In genomic region chr11:47188262-47188661, GRCh38 we compare ENCODE assay signal across 16 cellular contexts. TPM values are rescaled to one million over a fixed set of nuclear protein-coding genes. Genes with fewer than 3 reads are reported as not detected.
A peak's percentile ranks its signal among the peaks of the same experiment; 100 is the strongest.
DNase-seq lines count a peak whose midpoint lies in the region; ATAC-seq and TF ChIP-seq lines count a peak whose summit lies in the region.
"Had no signal": no experiment of that assay in that cellular context is flagged by ENCODE, and none has a peak within 500 bp of the region (broad histone marks: within the 10 kb centered on the region; RNA-seq: fewer than 3 reads in every experiment).

No MANE protein-coding gene starts in this region.

- DNase-seq in right atrium auricular region (ENCODE audit: low spot score) (no peak), left ventricle myocardium superior (no peak), esophagus muscularis mucosa (ENCODE audit: extremely low spot score) (no peak), osteoblast (ENCODE audit: insufficient read length, low spot score, missing footprints) (peak; percentile 68), glomerular visceral epithelial cell (ENCODE audit: extremely low spot score) (no peak), adrenal gland (no peak)
- no peak for DNase-seq in CD8-positive, alpha-beta T cell
- DNase-seq: activated naive CD8-positive, alpha-beta T cell treated with anti-CD3 and anti-CD28 coated beads for 36 hours; DND-41; NCI-H2081 treated with DMSO at 0.1 percent for 48 hours; stimulated activated CD4-positive, alpha-beta T cell treated with anti-CD3 and anti-CD28 coated beads, Interleukin-12 subunit alpha, Interleukin-12 subunit beta, amount 100 ng/mL, for 4 hours had no signal

- peaks cover 9% of the 10 kb centered on the region for H3K4me1 Mint-ChIP-seq in CD8-positive, alpha-beta T cell (ENCODE audit: low read depth)

- POLR2A ChIA-PET in CD8-positive, alpha-beta T cell (lab: Charles Lee) = interaction anchor here (1.1 to 2.7 kb wide), 3 partner anchors 11 to 72 kb away, joined by 3 to 11 read pairs (median 3); partner anchors contain the start of genes ARFGAP2 and DDB2

- H3K9me3 ChIP-seq in right atrium auricular region (no peaks in the 10 kb centered on the region), esophagus muscularis mucosa (no peaks in the 10 kb centered on the region), osteoblast (ENCODE audit: low read depth, low read length) (no peaks in the 10 kb centered on the region), adrenal gland (replicated peaks in 1 of 3) (no peaks in the 10 kb centered on the region)
- no peaks in the 10 kb centered on the region for H3K9me3 ChIP-seq in CD8-positive, alpha-beta T cell (ENCODE audit: low read length)
- H3K9me3 ChIP-seq: vagina had no signal

- H3K4me3 ChIP-seq in right atrium auricular region (no peak overlapping the region), esophagus muscularis mucosa (no peak overlapping the region), osteoblast (ENCODE audit: insufficient read depth, low read length) (no peak overlapping the region), adrenal gland (no peak overlapping the region)
- H3K4me3 ChIP-seq in CD8-positive, alpha-beta T cell (ENCODE audit: low read depth, low read length) = no peak overlapping the region
- H3K4me3 ChIP-seq: GM12878, SJSA1 had no signal

- TF ChIP-seq CTCF in right atrium auricular region (IDR thresholded peaks at IDR 0.05) = no peak
- TF ChIP-seq CTCF in esophagus muscularis mucosa (IDR thresholded peaks at IDR 0.05) = no peak
- no peak for TF ChIP-seq CTCF in osteoblast (IDR thresholded peaks at IDR 0.05; ENCODE audit: extremely low read depth, low read depth, low read length)
- TF ChIP-seq CTCF in CD8-positive, alpha-beta T cell (IDR thresholded peaks at IDR 0.05) = no peak
- no peak for TF ChIP-seq CTCF in adrenal gland (IDR thresholded peaks at IDR 0.05)

- WGBS in esophagus muscularis mucosa = 92% methylated on average over 1 of the region's 1 CpG
- WGBS in adrenal gland, 4 donors = 80 to 100% (median 91%) methylated on average over 1 of the region's 1 CpG

- H3K4me1 ChIP-seq in right atrium auricular region = peaks cover 0 to 54% of the 10 kb centered on the region in 2 donors
- H3K4me1 ChIP-seq in esophagus muscularis mucosa = peaks cover 33 to 62% (median 60%) of the 10 kb centered on the region in 4 donors
- peaks cover 31% of the 10 kb centered on the region for H3K4me1 ChIP-seq in osteoblast (ENCODE audit: insufficient read depth, low read length)
- H3K4me1 ChIP-seq in CD8-positive, alpha-beta T cell (ENCODE audit: insufficient read depth, low read length) = peaks cover 16% of the 10 kb centered on the region
- peaks cover 32 to 38% of the 10 kb centered on the region in 2 donors for H3K4me1 ChIP-seq in adrenal gland (replicated peaks in 1 of 2)

- H3K4me2 ChIP-seq in osteoblast (ENCODE audit: insufficient read depth, low read length) = no peak overlapping the region

- peaks cover 29% of the 10 kb centered on the region for H3K27me3 Mint-ChIP-seq in CD8-positive, alpha-beta T cell (ENCODE audit: low read depth)

- H3K9me3 Mint-ChIP-seq in CD8-positive, alpha-beta T cell = no peaks in the 10 kb centered on the region
- H3K9me3 Mint-ChIP-seq: activated naive CD8-positive, alpha-beta T cell treated with anti-CD3 and anti-CD28 coated beads for 36 hours had no signal

- H3K36me3 ChIP-seq in right atrium auricular region (no peaks in the 10 kb centered on the region), esophagus muscularis mucosa (peaks cover 0 to 4% (median 0%) of the 10 kb centered on the region in 4 donors), osteoblast (ENCODE audit: insufficient read depth, low read length) (no peaks in the 10 kb centered on the region), adrenal gland (replicated peaks in 1 of 2) (no peaks in the 10 kb centered on the region)
- H3K36me3 ChIP-seq in CD8-positive, alpha-beta T cell (ENCODE audit: insufficient read depth, low read length) = no peaks in the 10 kb centered on the region
- H3K36me3 ChIP-seq: vagina had no signal

- no peak overlapping the region for H3K27ac Mint-ChIP-seq in CD8-positive, alpha-beta T cell
- H3K27ac Mint-ChIP-seq: activated naive CD8-positive, alpha-beta T cell treated with anti-CD3 and anti-CD28 coated beads for 36 hours had no signal

- TF ChIP-seq EP300 in esophagus muscularis mucosa (IDR thresholded peaks at IDR 0.05) = no peak

- no peaks in the 10 kb centered on the region for H3K36me3 Mint-ChIP-seq in CD8-positive, alpha-beta T cell
- H3K36me3 Mint-ChIP-seq: activated naive CD8-positive, alpha-beta T cell treated with anti-CD3 and anti-CD28 coated beads for 36 hours had no signal

- intact Hi-C loops in left ventricle myocardium superior (cut with micrococcal nuclease) = no loop called here
- intact Hi-C loops in esophagus muscularis mucosa (cut with DNase I) = no loop called here
- intact Hi-C loops in CD8-positive, alpha-beta T cell (cut with DNase I, micrococcal nuclease) = no loop called here
- intact Hi-C loops in adrenal gland (cut with DNase I) = loop anchor here (5.0 to 10.0 kb wide), 2 partner anchors 74 to 77 kb away; no protein-coding TSS in a partner anchor

- no peaks in the 10 kb centered on the region for H4K20me1 ChIP-seq in osteoblast (ENCODE audit: insufficient read depth, low read length)

- CTCF ChIA-PET in CD8-positive, alpha-beta T cell (lab: Charles Lee) = interaction anchor here (1.1 to 4.1 kb wide), 3 partner anchors 10 to 79 kb away, joined by 3 to 15 read pairs (median 5); no protein-coding TSS in a partner anchor

- H3K27me3 ChIP-seq in right atrium auricular region (no peaks in the 10 kb centered on the region), esophagus muscularis mucosa (peaks cover 0 to 5% (median 0%) of the 10 kb centered on the region in 4 donors), osteoblast (ENCODE audit: insufficient read depth, low read length) (no peaks in the 10 kb centered on the region), adrenal gland (no peaks in the 10 kb centered on the region)
- H3K27me3 ChIP-seq in CD8-positive, alpha-beta T cell (ENCODE audit: insufficient read depth, low read length) = peaks cover 4% of the 10 kb centered on the region
- H3K27me3 ChIP-seq: SJSA1, vagina had no signal

- no peak overlapping the region for H2AFZ ChIP-seq in osteoblast (ENCODE audit: low read length)

- H3K4me3 Mint-ChIP-seq in CD8-positive, alpha-beta T cell = no peak overlapping the region

- H3K79me2 ChIP-seq in osteoblast (ENCODE audit: insufficient read depth, low read length) = peaks cover 2% of the 10 kb centered on the region

- peak overlapping the region; percentile 93 to 99 for H3K27ac ChIP-seq in right atrium auricular region
- peak overlapping the region; percentile 91 to 97 (median 95) for H3K27ac ChIP-seq in esophagus muscularis mucosa (replicated peaks in 1 of 4)
- peak overlapping the region; percentile 3 for H3K27ac ChIP-seq in osteoblast (ENCODE audit: low read depth, low read length)
- H3K27ac ChIP-seq in CD8-positive, alpha-beta T cell (ENCODE audit: low read depth, low read length) = no peak overlapping the region
- H3K27ac ChIP-seq in adrenal gland = peak overlapping the region in 1 of 5 donors; percentile 96
- H3K27ac ChIP-seq: SJSA1 had no signal

- no peak for TF ChIP-seq POLR2A in esophagus muscularis mucosa (IDR thresholded peaks at IDR 0.05; ENCODE audit: low read depth)
- no peak for TF ChIP-seq POLR2A in adrenal gland (IDR thresholded peaks at IDR 0.05)

- no peak for ATAC-seq in left ventricle myocardium superior
- ATAC-seq in CD8-positive, alpha-beta T cell = no peak
- no peak for ATAC-seq in HG03097 (IDR thresholded peaks at IDR 0.05; ENCODE audit: low FRiP score, unreplicated experiment)

RNA-seq across cellular contexts. Expression of gene PACSIN3, which starts 2.0 kb away (rescaled TPM):
- total RNA-seq in right atrium auricular region (100 to 1,000 TPM; 107 to 186 TPM), left ventricle myocardium superior (150 TPM), esophagus muscularis mucosa (10 to 100 TPM; 43.6 to 89.9 (median 56.0) TPM), osteoblast (11.2 and 12.7 TPM in 2 replicates), adrenal gland (100 to 1,000 TPM in 6 of 8 donors, 10 to 100 TPM in 2; 96.3 to 211 (median 110) TPM)
- total RNA-seq in CD8-positive, alpha-beta T cell = not detected
- 10 to 100 TPM; 49.4 to 78.9 (median 73.7) TPM for polyA plus RNA-seq in adrenal gland
- polyA plus RNA-seq: neural cell had no signal

RNA-seq across cellular contexts. Expression of gene ARFGAP2, which starts 11.6 kb away (rescaled TPM):
- 10 to 100 TPM; 75.1 to 78.0 TPM for total RNA-seq in right atrium auricular region
- total RNA-seq in left ventricle myocardium superior = 48.0 TPM
- 100 to 1,000 TPM in 3 of 4 donors, 10 to 100 TPM in 1; 92.5 to 141 (median 120) TPM for total RNA-seq in esophagus muscularis mucosa
- 104 and 139 TPM in 2 replicates for total RNA-seq in osteoblast
- 100 to 1,000 TPM; 194 to 215 TPM for total RNA-seq in CD8-positive, alpha-beta T cell
- total RNA-seq in adrenal gland = 100 to 1,000 TPM in 5 of 8 donors, 10 to 100 TPM in 3; 74.4 to 411 (median 116) TPM
- polyA plus RNA-seq in adrenal gland = 10 to 100 TPM; 72.3 to 92.6 (median 91.1) TPM

RNA-seq across cellular contexts. Expression of gene DDB2, which starts 26.5 kb away (rescaled TPM):
- total RNA-seq in right atrium auricular region (10 to 100 TPM in 1 of 2 donors, 1 to 10 TPM in 1; 8.8 to 12.0 TPM), left ventricle myocardium superior (9.5 TPM), esophagus muscularis mucosa (10 to 100 TPM; 22.6 to 37.8 (median 25.4) TPM), osteoblast (52.5 and 66.6 TPM in 2 replicates), adrenal gland (100 to 1,000 TPM in 1 of 8 donors, 10 to 100 TPM in 7; 35.8 to 121 (median 58.5) TPM)
- 10 to 100 TPM; 39.0 to 43.0 TPM for total RNA-seq in CD8-positive, alpha-beta T cell
- polyA plus RNA-seq in adrenal gland = 100 to 1,000 TPM in 1 of 3 donors, 10 to 100 TPM in 2; 48.3 to 128 (median 54.9) TPM

Comparison
In these comparisons a context has a peak if more than half of its experiments do, and no peak if none do; other contexts are left out.
1. intact Hi-C loops: an anchor here in adrenal gland (5.0 to 10.0 kb wide); none called in left ventricle myocardium superior, esophagus muscularis mucosa and CD8-positive, alpha-beta T cell.